Comparison of ENCODE assay signal across 35 cellular contexts in genomic region chr11:15192007-15192556, GRCh38.
"Had no signal": no experiment of that assay in that cellular context is flagged by ENCODE, and none has a peak within 500 bp of the region (broad histone marks: within the 10 kb centered on the region; RNA-seq: fewer than 3 reads in every experiment).

No MANE protein-coding gene starts in this region.

- H3K27me3 Mint-ChIP-seq: stimulated activated memory B cell treated with anti-CD40 and anti-IgM and Interleukin-4, amounts not matched to agents 10 μg/mL and 1 μg/mL and 100 μg/mL, for 72 hours had no signal

- H3K4me1 Mint-ChIP-seq: activated CD4-positive, alpha-beta memory T cell treated with anti-CD3 and anti-CD28 coated beads, Interleukin-2, amount 10 ng/mL, durations not matched to agents 7 days and 5 days; activated CD4-positive, alpha-beta T cell treated with anti-CD3 and anti-CD28 coated beads, Interleukin-2, amount 10 ng/mL, durations not matched to agents 7 days and 5 days; activated T-helper 17 cell treated with anti-CD3 and anti-CD28 coated beads, Interleukin-2, amount 50 U/mL, for 72 hours; naive thymus-derived CD4-positive, alpha-beta T cell; stimulated activated naive CD8-positive, alpha-beta T cell treated with anti-CD3 and anti-CD28 coated beads, Interleukin-15, amount 100 ng/mL, for 72 hours had no signal

- H3K9me3 ChIP-seq: pancreas, prostate gland, thyroid gland, upper lobe of left lung had no signal

- FAIRE-seq: astrocyte, pancreas had no signal

- H3K4me3 ChIP-seq: coronary artery, dorsolateral prefrontal cortex, esophagus muscularis mucosa, pancreas, prostate gland, smooth muscle cell, thyroid gland, upper lobe of left lung had no signal

- H3K4me2 ChIP-seq: smooth muscle cell had no signal

- H3K27me3 ChIP-seq: brain microvascular endothelial cell, dorsolateral prefrontal cortex, esophagus muscularis mucosa, pancreas, thyroid gland, upper lobe of left lung had no signal

- H3K27ac ChIP-seq: brain microvascular endothelial cell, coronary artery, dorsolateral prefrontal cortex, esophagus muscularis mucosa, pancreas, prostate gland, thyroid gland, upper lobe of left lung, VCaP had no signal

- H3K4me3 Mint-ChIP-seq: activated CD4-positive, alpha-beta memory T cell treated with anti-CD3 and anti-CD28 coated beads, Interleukin-2, amount 10 ng/mL, durations not matched to agents 7 days and 5 days; activated CD4-positive, alpha-beta T cell treated with anti-CD3 and anti-CD28 coated beads, Interleukin-2, amount 10 ng/mL, durations not matched to agents 7 days and 5 days; activated T-cell treated with anti-CD3 and anti-CD28 coated beads, Interleukin-2, amount 50 U/mL, for 4 hours; activated T-helper 17 cell treated with anti-CD3 and anti-CD28 coated beads, Interleukin-2, amount 50 U/mL, for 72 hours; naive thymus-derived CD4-positive, alpha-beta T cell; stimulated activated memory B cell treated with anti-CD40 and anti-IgM and Interleukin-4, amounts not matched to agents 10 μg/mL and 1 μg/mL and 100 μg/mL, for 72 hours; stimulated activated naive CD8-positive, alpha-beta T cell treated with anti-CD3 and anti-CD28 coated beads, Interleukin-15, amount 100 ng/mL, for 72 hours had no signal

- H3K9me3 Mint-ChIP-seq: activated CD4-positive, alpha-beta memory T cell treated with anti-CD3 and anti-CD28 coated beads, Interleukin-2, amount 10 ng/mL, durations not matched to agents 7 days and 5 days; activated CD4-positive, alpha-beta T cell treated with anti-CD3 and anti-CD28 coated beads, Interleukin-2, amount 10 ng/mL, durations not matched to agents 7 days and 5 days; activated T-cell treated with anti-CD3 and anti-CD28 coated beads, Interleukin-2, amount 50 U/mL, for 4 hours; activated T-helper 17 cell treated with anti-CD3 and anti-CD28 coated beads, Interleukin-2, amount 50 U/mL, for 72 hours; stimulated activated naive CD8-positive, alpha-beta T cell treated with anti-CD3 and anti-CD28 coated beads, Interleukin-15, amount 100 ng/mL, for 72 hours had no signal

- H3K36me3 Mint-ChIP-seq: naive thymus-derived CD4-positive, alpha-beta T cell; stimulated activated memory B cell treated with anti-CD40 and anti-IgM and Interleukin-4, amounts not matched to agents 10 μg/mL and 1 μg/mL and 100 μg/mL, for 72 hours had no signal

- H3K4me1 ChIP-seq: prostate gland, thyroid gland, upper lobe of left lung had no signal

- H3K36me3 ChIP-seq: brain microvascular endothelial cell, esophagus muscularis mucosa, pancreas, prostate gland, thyroid gland, upper lobe of left lung had no signal

- H3K27ac Mint-ChIP-seq: activated CD4-positive, alpha-beta memory T cell treated with anti-CD3 and anti-CD28 coated beads, Interleukin-2, amount 10 ng/mL, durations not matched to agents 7 days and 5 days; activated CD4-positive, alpha-beta T cell treated with anti-CD3 and anti-CD28 coated beads, Interleukin-2, amount 10 ng/mL, durations not matched to agents 7 days and 5 days; activated T-helper 17 cell treated with anti-CD3 and anti-CD28 coated beads, Interleukin-2, amount 50 U/mL, for 72 hours; naive thymus-derived CD4-positive, alpha-beta T cell; stimulated activated memory B cell treated with anti-CD40 and anti-IgM and Interleukin-4, amounts not matched to agents 10 μg/mL and 1 μg/mL and 100 μg/mL, for 72 hours; stimulated activated naive CD8-positive, alpha-beta T cell treated with anti-CD3 and anti-CD28 coated beads, Interleukin-15, amount 100 ng/mL, for 72 hours had no signal

- DNase-seq: activated CD4-positive, alpha-beta memory T cell treated with anti-CD3 and anti-CD28 coated beads, Interleukin-2, amount 10 ng/mL, durations not matched to agents 7 days and 5 days; activated CD4-positive, alpha-beta T cell treated with anti-CD3 and anti-CD28 coated beads, Interleukin-2, amount 10 ng/mL, durations not matched to agents 7 days and 5 days; activated CD8-positive, alpha-beta memory T cell treated with anti-CD3 and anti-CD28 coated beads, Interleukin-2, amount 50 U/mL, for 48 hours; activated gamma-delta T cell treated with Interleukin-2 at 50 U/mL for 16 hours; activated naive CD4-positive, alpha-beta T cell treated with anti-CD3 and anti-CD28 coated beads, Interleukin-2, amount 50 U/mL, for 16 hours; activated T-cell treated with anti-CD3 and anti-CD28 coated beads, Interleukin-2, amount 50 U/mL, for 4 hours; amniotic stem cell; brain microvascular endothelial cell; dorsolateral prefrontal cortex; effector memory CD4-positive, alpha-beta T cell; foreskin melanocyte; islet precursor cell; left cardiac atrium; mammary epithelial cell; midbrain; naive thymus-derived CD4-positive, alpha-beta T cell; nucleus accumbens; pancreas; retina; stimulated activated CD4-positive, alpha-beta T cell treated with anti-CD3 and anti-CD28 coated beads, Interleukin-1b, Interleukin-23, amount 100 ng/mL, for 48 hours; stimulated activated CD4-positive, alpha-beta T cell treated with anti-CD3 and anti-CD28 coated beads, Interleukin-4, amount 100 ng/mL, for 4 hours; stimulated activated CD8-positive, alpha-beta memory T cell treated with anti-CD3 and anti-CD28 coated beads, Interleukin-4, amount 100 ng/mL, for 48 hours; stimulated activated naive CD8-positive, alpha-beta T cell treated with anti-CD3 and anti-CD28 coated beads, Interleukin-15, amount 100 ng/mL, for 72 hours; substantia nigra; thyroid gland; upper lobe of left lung had no signal

- ATAC-seq: activated CD4-positive, CD25-positive, alpha-beta regulatory T cell treated with anti-CD3 and anti-CD28 coated beads, Interleukin-2, amount 50 U/mL, for 24 hours; activated T-cell treated with anti-CD3 and anti-CD28 coated beads, Interleukin-2, amount 50 U/mL, for 4 hours; activated T-helper 17 cell treated with anti-CD3 and anti-CD28 coated beads, Interleukin-2, amount 50 U/mL, for 72 hours; left cardiac atrium; naive thymus-derived CD4-positive, alpha-beta T cell; pancreas; stimulated activated memory B cell treated with anti-CD40 and anti-IgM and Interleukin-4, amounts not matched to agents 10 μg/mL and 1 μg/mL and 100 μg/mL, for 72 hours; stimulated activated naive CD8-positive, alpha-beta T cell treated with anti-CD3 and anti-CD28 coated beads, Interleukin-15, amount 100 ng/mL, for 72 hours had no signal
